ENCODE assay signal across 8 cellular contexts in the genomic region with DNA sequence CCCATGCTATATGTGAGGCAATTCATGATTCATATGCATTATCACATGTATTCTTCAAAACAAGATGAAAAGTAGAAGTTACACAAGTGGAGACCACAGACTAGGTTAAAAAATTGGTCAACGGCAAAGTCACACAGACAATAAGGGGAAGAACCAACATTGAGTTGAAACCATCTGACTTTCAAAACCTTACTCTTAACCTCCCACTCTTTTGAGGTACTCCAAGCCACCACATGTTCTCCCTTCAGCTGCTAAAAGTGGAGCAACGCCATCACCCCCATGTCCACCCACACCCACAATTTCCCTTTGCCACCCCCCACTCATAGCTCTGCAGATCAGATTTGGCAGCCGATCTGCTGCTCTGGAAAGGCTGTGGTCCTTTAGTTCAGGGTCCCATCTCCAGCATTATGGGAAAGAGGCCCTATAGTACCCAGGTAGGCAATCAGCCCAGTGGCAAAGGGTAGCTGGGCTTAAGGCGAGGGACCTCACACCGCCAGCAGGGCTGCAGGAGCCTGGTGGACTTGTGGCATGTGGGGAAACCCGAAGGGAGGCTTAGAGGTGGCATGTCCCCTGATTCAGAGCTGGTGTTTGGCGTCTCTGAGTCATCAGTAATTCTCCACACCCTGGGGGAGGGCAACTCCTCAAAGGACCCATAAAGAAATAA.
DNase-seq lines count a peak whose midpoint lies in the region; ATAC-seq lines count a peak whose summit lies in the region.

No MANE protein-coding gene starts in this region.

- intact Hi-C loops in head of caudate nucleus (cut with DNase I): loop anchor here (5.0 to 10.0 kb wide), 2 partner anchors 76 to 428 kb away; no protein-coding TSS in a partner anchor

- peak; percentile 87 for ATAC-seq in GM18499 (IDR thresholded peaks at IDR 0.05; ENCODE audit: insufficient read depth, unreplicated experiment)
- peak; percentile 95 for ATAC-seq in GM21528 (IDR thresholded peaks at IDR 0.05; ENCODE audit: low FRiP score, unreplicated experiment)

- DNase-seq in HK-2 (ENCODE audit: unreplicated experiment) (peak; percentile 10), astrocyte of the hippocampus (ENCODE audit: low read depth, low spot score) (peak; percentile 24), NCI-H1417 (lab: John Stamatoyannopoulos, UW) (no peak), RKO (ENCODE audit: low spot score) (no peak), NCI-H187 treated with DMSO at 0.1 percent for 48 hours (lab: John Stamatoyannopoulos, UW) (no peak), head of caudate nucleus (no peak)

Comparison
In these comparisons a context has a peak if more than half of its experiments do, and no peak if none do; other contexts are left out.
1. DNase-seq: peak in HK-2 (single experiment) and astrocyte of the hippocampus (single experiment); none in NCI-H1417 (0 of 3), RKO (single experiment), NCI-H187 treated with DMSO at 0.1 percent for 48 hours (single experiment) and head of caudate nucleus (0 of 42).